ENCODE assay signal across 23 cellular contexts in genomic region chr12:98721204-98721702, GRCh38.
"Had no signal": no experiment of that assay in that cellular context is flagged by ENCODE, and none has a peak within 500 bp of the region (broad histone marks: within the 10 kb centered on the region; RNA-seq: fewer than 3 reads in every experiment).

No MANE protein-coding gene starts in this region.

- H3K4me1 Mint-ChIP-seq: stimulated activated memory B cell treated with anti-CD40 and anti-IgM and Interleukin-4, amounts not matched to agents 10 μg/mL and 1 μg/mL and 100 μg/mL, for 72 hours had no signal

- H2AFZ ChIP-seq: neural progenitor cell had no signal

- H3K4me2 ChIP-seq: neural progenitor cell had no signal

- H3K4me1 ChIP-seq: colonic mucosa, gastrocnemius medialis, neural progenitor cell, pancreas, testis, upper lobe of right lung, vagina had no signal

- ATAC-seq: esophagus mucosa; gastrocnemius medialis; left lobe of liver; mucosa of descending colon; natural killer cell; pancreas; right cardiac atrium; stimulated activated memory B cell treated with anti-CD40 and anti-IgM and Interleukin-4, amounts not matched to agents 10 μg/mL and 1 μg/mL and 100 μg/mL, for 72 hours; upper lobe of right lung had no signal

- H3K4me3 ChIP-seq: colonic mucosa, gastrocnemius medialis, mucosa of descending colon, neural progenitor cell, pancreas, testis, tibial nerve, upper lobe of right lung, vagina had no signal

- H3K9me3 Mint-ChIP-seq: natural killer cell; neural progenitor cell; stimulated activated memory B cell treated with anti-CD40 and anti-IgM and Interleukin-4, amounts not matched to agents 10 μg/mL and 1 μg/mL and 100 μg/mL, for 72 hours; stimulated activated naive CD8-positive, alpha-beta T cell treated with anti-CD3 and anti-CD28 coated beads, Interleukin-15, Interleukin-2, amounts not matched to agents 100 ng/mL and 50 ng/mL, for 24 hours had no signal

- H3K27ac Mint-ChIP-seq: neural progenitor cell; progenitor cell of endocrine pancreas; stimulated activated memory B cell treated with anti-CD40 and anti-IgM and Interleukin-4, amounts not matched to agents 10 μg/mL and 1 μg/mL and 100 μg/mL, for 72 hours; stimulated activated naive CD8-positive, alpha-beta T cell treated with anti-CD3 and anti-CD28 coated beads, Interleukin-15, Interleukin-2, amounts not matched to agents 100 ng/mL and 50 ng/mL, for 24 hours had no signal

- H3K27ac ChIP-seq: colonic mucosa, gastrocnemius medialis, neural progenitor cell, pancreas, testis, tibial nerve, upper lobe of right lung, vagina had no signal

- H3K9ac ChIP-seq: neural progenitor cell had no signal

- H3K4me3 Mint-ChIP-seq: natural killer cell; neural progenitor cell; stimulated activated memory B cell treated with anti-CD40 and anti-IgM and Interleukin-4, amounts not matched to agents 10 μg/mL and 1 μg/mL and 100 μg/mL, for 72 hours; stimulated activated naive CD8-positive, alpha-beta T cell treated with anti-CD3 and anti-CD28 coated beads, Interleukin-15, Interleukin-2, amounts not matched to agents 100 ng/mL and 50 ng/mL, for 24 hours had no signal

- H3K27me3 Mint-ChIP-seq: progenitor cell of endocrine pancreas; stimulated activated memory B cell treated with anti-CD40 and anti-IgM and Interleukin-4, amounts not matched to agents 10 μg/mL and 1 μg/mL and 100 μg/mL, for 72 hours; stimulated activated naive CD8-positive, alpha-beta T cell treated with anti-CD3 and anti-CD28 coated beads, Interleukin-15, Interleukin-2, amounts not matched to agents 100 ng/mL and 50 ng/mL, for 24 hours had no signal

- DNase-seq: colonic mucosa; effector CD4-positive, alpha-beta T cell; gastrocnemius medialis; glutamatergic neuron; islet precursor cell; mammary epithelial cell; mucosa of descending colon; natural killer cell; occipital lobe; pancreas; right cardiac atrium; stimulated activated CD4-positive, alpha-beta T cell treated with anti-CD3 and anti-CD28 coated beads, Interleukin-4, amount 100 ng/mL, for 1 hour; stimulated activated CD8-positive, alpha-beta memory T cell treated with anti-CD3 and anti-CD28 coated beads, Interleukin-4, amount 100 ng/mL, for 48 hours; testis; upper lobe of right lung had no signal

- H3K27me3 ChIP-seq: colonic mucosa, gastrocnemius medialis, neural progenitor cell, pancreas, testis, tibial nerve, upper lobe of right lung, vagina had no signal
